6 cellular contexts compared by ENCODE assay signal in genomic region chr17:4988168-4988567, GRCh38. TPM values are rescaled to one million over a fixed set of nuclear protein-coding genes. Genes with fewer than 3 reads are reported as not detected.
DNase-seq lines count a peak whose midpoint lies in the region; TF ChIP-seq lines count a peak whose summit lies in the region.

No MANE protein-coding gene starts in this region.

- H3K27me3 Mint-ChIP-seq in T-helper 1 cell treated with Interleukin-12 subunit alpha and Interleukin-12 subunit beta and Interleukin-4 antibody, amounts not matched to agents 30 μg/mL and 1 μg/mL, for 36 hours (ENCODE audit: low read depth) = no peaks in the 10 kb centered on the region

- peak overlapping the region; percentile 94 for H3K27ac Mint-ChIP-seq in T-helper 1 cell treated with Interleukin-12 subunit alpha and Interleukin-12 subunit beta and Interleukin-4 antibody, amounts not matched to agents 30 μg/mL and 1 μg/mL, for 36 hours

- no peak for DNase-seq in T-helper 1 cell
- peak in 1 of 2 donors; percentile 22 for DNase-seq in foreskin fibroblast
- DNase-seq in putamen (ENCODE audit: low spot score) = no peak
- DNase-seq in AG08395 (ENCODE audit: low spot score) = no peak

- H3K9me3 Mint-ChIP-seq in T-helper 1 cell treated with Interleukin-12 subunit alpha and Interleukin-12 subunit beta and Interleukin-4 antibody, amounts not matched to agents 30 μg/mL and 1 μg/mL, for 36 hours = no peaks in the 10 kb centered on the region

- H3K4me1 Mint-ChIP-seq in T-helper 1 cell treated with Interleukin-12 subunit alpha and Interleukin-12 subunit beta and Interleukin-4 antibody, amounts not matched to agents 30 μg/mL and 1 μg/mL, for 36 hours (ENCODE audit: low read depth) = peaks cover 33% of the 10 kb centered on the region

- peak overlapping the region; percentile 92 for H3K4me3 Mint-ChIP-seq in T-helper 1 cell treated with Interleukin-12 subunit alpha and Interleukin-12 subunit beta and Interleukin-4 antibody, amounts not matched to agents 30 μg/mL and 1 μg/mL, for 36 hours

- no peak for TF ChIP-seq CTCF in foreskin fibroblast (IDR thresholded peaks at IDR 0.05; ENCODE audit: low read depth, low read length)

- H3K27ac ChIP-seq in temporal lobe (ENCODE audit: low read depth, low read length) = peak overlapping the region; percentile 86

- peak overlapping the region; percentile 64 to 90 for H3K4me3 ChIP-seq in foreskin fibroblast (ENCODE audit: low read depth in 1 of 2, low read length in 2 of 2)

- H3K36me3 Mint-ChIP-seq in T-helper 1 cell treated with Interleukin-12 subunit alpha and Interleukin-12 subunit beta and Interleukin-4 antibody, amounts not matched to agents 30 μg/mL and 1 μg/mL, for 36 hours (ENCODE audit: low read depth) = peaks cover 12% of the 10 kb centered on the region

RNA-seq across cellular contexts. Expression of gene CAMTA2, which starts 0.7 kb away (rescaled TPM):
- total RNA-seq in temporal lobe = 13.5 TPM

RNA-seq across cellular contexts. Expression of gene INCA1, which starts 9.2 kb away (rescaled TPM):
- 0.25 TPM for total RNA-seq in temporal lobe

RNA-seq across cellular contexts. Expression of gene KIF1C, which starts 9.6 kb away (rescaled TPM):
- total RNA-seq in temporal lobe = 9.1 TPM

RNA-seq across cellular contexts. Expression of gene SPAG7, which starts 20.6 kb away (rescaled TPM):
- 34.4 TPM for total RNA-seq in temporal lobe

RNA-seq across cellular contexts. Expression of gene ENO3, which starts 37.2 kb away (rescaled TPM):
- total RNA-seq in temporal lobe = 0.74 TPM
